ENCODE assay signal across 17 cellular contexts in the genomic region with DNA sequence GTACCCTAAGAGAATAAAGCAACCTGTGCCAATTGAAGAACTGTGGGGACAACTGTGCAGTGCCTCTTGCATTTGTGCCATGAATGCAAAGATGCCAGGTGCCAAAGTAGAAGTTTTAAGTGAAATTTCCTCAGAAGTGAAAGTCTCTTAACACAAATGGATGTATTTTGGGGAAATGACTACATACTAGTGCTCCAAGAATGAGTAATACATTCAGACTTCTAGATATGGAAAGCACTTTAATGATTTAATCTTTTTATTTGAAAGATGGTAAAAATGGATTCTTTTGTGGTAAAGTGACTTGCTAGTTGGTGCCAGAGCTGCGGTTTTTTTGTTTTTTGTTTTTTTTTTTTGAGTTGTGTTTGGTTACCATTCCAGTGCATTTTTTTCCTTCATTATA.
DNase-seq lines count a peak whose midpoint lies in the region; ATAC-seq lines count a peak whose summit lies in the region.
"Had no signal": no experiment of that assay in that cellular context is flagged by ENCODE, and none has a peak within 500 bp of the region (broad histone marks: within the 10 kb centered on the region; RNA-seq: fewer than 3 reads in every experiment).

No MANE protein-coding gene starts in this region.

- ATAC-seq in GM18870 (IDR thresholded peaks at IDR 0.05; ENCODE audit: unreplicated experiment) (peak; percentile 44), GM19395 (IDR thresholded peaks at IDR 0.05; ENCODE audit: unreplicated experiment) (no peak)

- DNase-seq in AG08395 (ENCODE audit: low spot score), result peak; percentile 79
- DNase-seq in amniotic epithelial cell (ENCODE audit: low read depth), result peak; percentile 71
- DNase-seq in glomerular visceral epithelial cell (ENCODE audit: extremely low spot score), result peak; percentile 2
- no peak for DNase-seq in nucleus accumbens (lab: John Stamatoyannopoulos, UW)
- DNase-seq in hippocampal formation (lab: John Stamatoyannopoulos, UW), result no peak
- no peak for DNase-seq in NCI-H526 (lab: John Stamatoyannopoulos, UW)
- DNase-seq: activated CD4-positive, alpha-beta T cell treated with anti-CD3 and anti-CD28 coated beads, Interleukin-2, amount 50 U/mL, for 1 hour; activated T-cell treated with anti-CD3 and anti-CD28 coated beads, Interleukin-2, amount 50 U/mL, for 4 hours; cerebellar nuclear complex; islet precursor cell; NCI-H2081; NCI-H524; nephron progenitor cell; OCI-M1; stomach had no signal

Comparison
In these comparisons a context has a peak if more than half of its experiments do, and no peak if none do; other contexts are left out.
1. DNase-seq: peak in AG08395 (single experiment), amniotic epithelial cell (single experiment) and glomerular visceral epithelial cell (single experiment); none in nucleus accumbens (0 of 56), hippocampal formation (0 of 2) and NCI-H526 (0 of 2).